Comparison of ENCODE assay signal across 8 cellular contexts in the genomic region with DNA sequence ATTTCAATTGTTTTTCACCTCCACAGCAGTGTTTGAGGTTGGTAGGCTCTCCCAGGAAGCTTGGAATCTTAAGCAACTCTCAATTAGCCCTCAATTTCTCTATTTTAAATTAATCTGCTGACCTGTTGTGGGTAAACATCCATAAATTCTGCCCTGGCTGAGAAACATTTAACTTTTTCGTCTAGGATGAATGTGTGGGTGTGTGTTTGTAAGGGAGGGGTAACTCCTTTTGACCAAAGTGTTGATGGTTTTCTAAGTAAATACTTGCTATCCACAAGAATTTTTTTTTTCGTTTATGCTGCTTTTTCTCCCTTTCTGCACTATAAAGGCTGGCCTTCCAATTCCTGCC. TPM values are rescaled to one million over a fixed set of nuclear protein-coding genes. Genes with fewer than 3 reads are reported as not detected.
DNase-seq lines count a peak whose midpoint lies in the region; ATAC-seq and TF ChIP-seq lines count a peak whose summit lies in the region.

No MANE protein-coding gene starts in this region.

- DNase-seq in CD14-positive monocyte (ENCODE audit: low spot score), result no peak
- DNase-seq in endodermal cell, result no peak
- no peak for DNase-seq in stimulated activated CD4-positive, alpha-beta T cell treated with anti-CD3 and anti-CD28 coated beads, Interleukin-2, amount 100 ng/mL, for 24 hours
- DNase-seq in DMS53 (lab: John Stamatoyannopoulos, UW), result no peak

- H3K27ac ChIP-seq in OCI-LY1 (ENCODE audit: low read depth, low read length, poor library complexity, severe bottlenecking) (peak overlapping the region; percentile 80), endodermal cell (ENCODE audit: low read depth, low read length) (peak overlapping the region; percentile 79)

- WGBS in endodermal cell (ENCODE audit: insufficient coverage in 1 of 2, insufficient read length in 1 of 2), 2 experiments, result 0% methylated on average over 1 to 2 of the region's 2 CpGs

- H3K9me3 Mint-ChIP-seq in CD14-positive monocyte (no peaks in the 10 kb centered on the region), endodermal cell (no peaks in the 10 kb centered on the region)

- H3K9me3 ChIP-seq in OCI-LY1 (ENCODE audit: low read length) (no peaks in the 10 kb centered on the region), endodermal cell (ENCODE audit: control insufficient read depth, low read length) (no peaks in the 10 kb centered on the region), neuron (ENCODE audit: low read length) (no peaks in the 10 kb centered on the region)

- no peaks in the 10 kb centered on the region for H3F3A ChIP-seq in OCI-LY1 (ENCODE audit: insufficient read depth, low read length)

- peaks cover 30% of the 10 kb centered on the region for H3K4me1 ChIP-seq in OCI-LY1 (ENCODE audit: insufficient read depth, low read length, severe bottlenecking)
- H3K4me1 ChIP-seq in endodermal cell (ENCODE audit: control insufficient read depth, insufficient read depth, low read length), result no peaks in the 10 kb centered on the region
- peaks cover 16% of the 10 kb centered on the region for H3K4me1 ChIP-seq in neuron (ENCODE audit: insufficient read depth, low read length)

- H3K4me1 Mint-ChIP-seq in CD14-positive monocyte (peaks cover 38% of the 10 kb centered on the region), endodermal cell (peaks cover 21% of the 10 kb centered on the region)

- TF ChIP-seq CTCF in CD14-positive monocyte (IDR thresholded peaks at IDR 0.05), result no peak
- TF ChIP-seq CTCF in OCI-LY1 (IDR thresholded peaks at IDR 0.05; ENCODE audit: low read length), result no peak
- TF ChIP-seq CTCF in endodermal cell (conservative IDR thresholded peaks at IDR 0.05), result no peak

- H3K27me3 ChIP-seq in OCI-LY1 (ENCODE audit: insufficient read depth, low read length) (no peaks in the 10 kb centered on the region), endodermal cell (ENCODE audit: control insufficient read depth, insufficient read depth, low read length, poor library complexity, severe bottlenecking) (no peaks in the 10 kb centered on the region), neuron (ENCODE audit: insufficient read depth, low read length) (no peaks in the 10 kb centered on the region)

- intact Hi-C loops in CD14-positive monocyte (cut with micrococcal nuclease), result no loop called here

- ATAC-seq in GM19455 (IDR thresholded peaks at IDR 0.05; ENCODE audit: unreplicated experiment) (no peak), GM21360 (IDR thresholded peaks at IDR 0.05; ENCODE audit: unreplicated experiment) (no peak)

- H3K36me3 ChIP-seq in OCI-LY1 (ENCODE audit: insufficient read depth, low read length) (0 out of 2 replicates have a peak, but pooled peaks cover 4% of the 10 kb centered on the region), endodermal cell (ENCODE audit: control insufficient read depth, insufficient read depth, low read length) (peaks cover 33% of the 10 kb centered on the region), neuron (ENCODE audit: insufficient read depth, low read length) (peaks cover 24% of the 10 kb centered on the region)

- H3K4me3 Mint-ChIP-seq in CD14-positive monocyte (peak overlapping the region; percentile 94 to 98), endodermal cell (peak overlapping the region; percentile 90)

- H3K79me2 ChIP-seq in OCI-LY1 (ENCODE audit: insufficient read depth, low read length), result peaks cover 46% of the 10 kb centered on the region

- H2AFZ ChIP-seq in OCI-LY1 (ENCODE audit: low read length) (no peak overlapping the region), neuron (ENCODE audit: low read depth, low read length) (no peak overlapping the region)

- peaks cover 2 to 6% of the 10 kb centered on the region in 2 donors for H3K36me3 Mint-ChIP-seq in CD14-positive monocyte
- peaks cover 31% of the 10 kb centered on the region for H3K36me3 Mint-ChIP-seq in endodermal cell (ENCODE audit: low read depth)

- H3K27ac Mint-ChIP-seq in CD14-positive monocyte (peak overlapping the region; percentile 97 to 99 (median 97)), endodermal cell (peak overlapping the region; percentile 83)

- H3K9ac ChIP-seq in OCI-LY1 (ENCODE audit: low read length) (peak overlapping the region; percentile 73), endodermal cell (ENCODE audit: extremely low read depth, low read length, poor library complexity, severe bottlenecking) (peak overlapping the region; percentile 90)

- H3K9me2 ChIP-seq in OCI-LY1 (ENCODE audit: low read depth, low read length), result no peaks in the 10 kb centered on the region

- no peaks in the 10 kb centered on the region for H3K27me3 Mint-ChIP-seq in CD14-positive monocyte (ENCODE audit: low read depth in 3 of 3)
- H3K27me3 Mint-ChIP-seq in endodermal cell (ENCODE audit: insufficient read depth), result no peaks in the 10 kb centered on the region

- H3K4me3 ChIP-seq in OCI-LY1 (ENCODE audit: low read depth, low read length, poor library complexity, severe bottlenecking) (peak overlapping the region; percentile 71), endodermal cell (ENCODE audit: low read length) (peak overlapping the region; percentile 96), neuron (ENCODE audit: low read length) (peak overlapping the region; percentile 97)

- H4K20me1 ChIP-seq in OCI-LY1 (ENCODE audit: insufficient read depth, low read length), result no peaks in the 10 kb centered on the region

- H3K4me2 ChIP-seq in OCI-LY1 (ENCODE audit: low read length), result peak overlapping the region; percentile 89

RNA-seq across cellular contexts. Expression of gene PPP3CB, which starts 1.0 kb away (rescaled TPM):
- polyA plus RNA-seq in CD14-positive monocyte, result 1 to 10 TPM; 4.8 to 6.5 TPM
- total RNA-seq in endodermal cell, result 10 to 100 TPM; 39.2 to 40.2 TPM
- polyA plus RNA-seq in endodermal cell (2013, experiment 1 of 2), result 48.2 TPM
- polyA plus RNA-seq in endodermal cell (2013, experiment 2 of 2), result 44.8 TPM
